2 cellular contexts compared by ENCODE assay signal in the genomic region with DNA sequence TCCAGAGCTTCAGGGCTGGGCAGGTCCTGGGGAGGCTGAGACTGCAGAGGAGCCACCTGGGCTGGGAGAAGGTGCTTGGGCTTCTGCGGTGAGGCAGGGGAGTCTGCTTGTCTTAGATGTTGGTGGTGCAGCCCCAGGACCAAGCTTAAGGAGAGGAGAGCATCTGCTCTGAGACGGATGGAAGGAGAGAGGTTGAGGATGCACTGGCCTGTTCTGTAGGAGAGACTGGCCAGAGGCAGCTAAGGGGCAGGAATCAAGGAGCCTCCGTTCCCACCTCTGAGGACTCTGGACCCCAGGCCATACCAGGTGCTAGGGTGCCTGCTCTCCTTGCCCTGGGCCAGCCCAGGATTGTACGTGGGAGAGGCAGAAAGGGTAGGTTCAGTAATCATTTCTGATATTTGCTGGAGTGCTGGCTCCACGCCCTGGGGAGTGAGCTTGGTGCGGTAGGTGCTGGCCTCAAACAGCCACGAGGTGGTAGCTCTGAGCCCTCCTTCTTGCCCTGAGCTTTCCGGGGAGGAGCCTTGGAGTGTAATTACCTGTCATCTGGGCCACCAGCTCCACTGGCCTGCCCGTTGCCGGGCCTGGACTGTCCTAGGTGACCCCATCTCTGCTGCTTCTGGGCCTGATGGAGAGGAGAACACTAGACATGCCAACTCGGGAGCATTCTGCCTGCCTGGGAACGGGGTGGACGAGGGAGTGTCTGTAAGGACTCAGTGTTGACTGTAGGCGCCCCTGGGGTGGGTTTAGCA.
TF ChIP-seq lines count a peak whose summit lies in the region.

No MANE protein-coding gene starts in this region.

TF ChIP-seq in Ishikawa, 13 proteins besides CTCF, POLR2A, EP300 and RAD21:
- TF ChIP-seq NFIC (IDR thresholded peaks at IDR 0.05), result no peak
- TF ChIP-seq MAX (IDR thresholded peaks at IDR 0.05), result peak; percentile 72
- no peak for TF ChIP-seq TCF12 (IDR thresholded peaks at IDR 0.05; ENCODE audit: low read depth)

TF ChIP-seq in K562, 482 proteins besides CTCF, POLR2A, EP300 and RAD21:
- TF ChIP-seq MAZ (CRISPR knock-in tag; conservative IDR thresholded peaks at IDR 0.05 in 1 of 2, IDR thresholded peaks at IDR 0.05 in 1 of 2) (0 out of 4 replicates have a peak, but pooled peaks of 1 of the 2 experiments have one; percentile 17), MITF (IDR thresholded peaks at IDR 0.05) (no peak), SMC3 (conservative IDR thresholded peaks at IDR 0.05; ENCODE audit: insufficient read depth, low read depth, low read length) (0 out of 2 replicates have a peak, but pooled peaks have one; percentile 19), BRD9 (IDR thresholded peaks at IDR 0.05; ENCODE audit: low read depth, partially characterized antibody) (no peak), ZNF444 (CRISPR knock-in tag; IDR thresholded peaks at IDR 0.05) (no peak), ETV1 (tag; conservative IDR thresholded peaks at IDR 0.05; ENCODE audit: low read depth) (0 out of 2 replicates have a peak, but pooled peaks have one; percentile 30)
